ENCODE assay signal across 16 cellular contexts in genomic region chr10:29450405-29450804, GRCh38.
DNase-seq lines count a peak whose midpoint lies in the region; ATAC-seq and TF ChIP-seq lines count a peak whose summit lies in the region.
"Had no signal": no experiment of that assay in that cellular context is flagged by ENCODE, and none has a peak within 500 bp of the region (broad histone marks: within the 10 kb centered on the region; RNA-seq: fewer than 3 reads in every experiment).

No MANE protein-coding gene starts in this region.

- no peak overlapping the region for H2BK15ac ChIP-seq in neuronal stem cell (ENCODE audit: low read length)

- CTCF ChIA-PET in A673 (lab: Charles Lee), result no interaction called here

- H3K4me1 ChIP-seq in A673 (ENCODE audit: insufficient read depth, low read length, poor library complexity, severe bottlenecking) (peaks cover 57% of the 10 kb centered on the region), neuronal stem cell (ENCODE audit: control insufficient read depth in 2 of 2, insufficient read depth in 1 of 2, low read depth in 1 of 2, low read length in 2 of 2) (no peaks in the 10 kb centered on the region)
- H3K4me1 ChIP-seq: BE2C had no signal

- DNase-seq in A673 (ENCODE audit: low spot score) (no peak), neuronal stem cell (ENCODE audit: low spot score) (no peak), CD14-positive monocyte (ENCODE audit: low spot score) (no peak)
- DNase-seq: 8988T; ACHN; BE2C; C1 segment of cervical spinal cord; Caco-2; Calu3; CD4-positive, alpha-beta T cell; CD8-positive, alpha-beta T cell; DMS79 treated with DMSO at 0.1 percent for 48 hours; GF-D8 had no signal

- H3K36me3 ChIP-seq in A673 (ENCODE audit: insufficient read depth, low read length, poor library complexity, severe bottlenecking) (peaks cover 14% of the 10 kb centered on the region), neuronal stem cell (replicated peaks in 1 of 2; ENCODE audit: control insufficient read depth in 2 of 2, insufficient read depth in 2 of 2, low read length in 2 of 2) (peaks cover 0 to 2% of the 10 kb centered on the region in 2 donors)
- H3K36me3 ChIP-seq: BE2C had no signal

- peaks cover 7 to 16% of the 10 kb centered on the region in 2 donors for H3K36me3 Mint-ChIP-seq in CD14-positive monocyte

- no peaks in the 10 kb centered on the region for H3K9me3 Mint-ChIP-seq in CD14-positive monocyte
- H3K9me3 Mint-ChIP-seq: CD4-positive, alpha-beta T cell; CD8-positive, alpha-beta T cell had no signal

- no peak overlapping the region for H3K4me2 ChIP-seq in neuronal stem cell (ENCODE audit: insufficient read depth, low read length, poor library complexity, severe bottlenecking)
- H3K4me2 ChIP-seq: BLaER1 had no signal

- BruUV-seq in A673 (replicated peaks; lab: Mats Ljungman, UMichigan), result no TSS peak

- H3K27me3 Mint-ChIP-seq in CD14-positive monocyte (ENCODE audit: low read depth in 3 of 3), result no peaks in the 10 kb centered on the region
- H3K27me3 Mint-ChIP-seq: CD4-positive, alpha-beta T cell had no signal

- no peak overlapping the region for H3K23ac ChIP-seq in neuronal stem cell (ENCODE audit: low read depth, low read length, poor library complexity)

- H4K8ac ChIP-seq in neuronal stem cell (ENCODE audit: low read depth, low read length), result no peak overlapping the region

- H3K18ac ChIP-seq in neuronal stem cell (ENCODE audit: low read length), result no peak overlapping the region

- H3K9me3 ChIP-seq in A673 (ENCODE audit: low read depth, low read length, poor library complexity, severe bottlenecking), result no peaks in the 10 kb centered on the region
- no peaks in the 10 kb centered on the region for H3K9me3 ChIP-seq in neuronal stem cell (replicated peaks in 1 of 2; ENCODE audit: control insufficient read depth in 2 of 2, insufficient read depth in 1 of 2, low read depth in 1 of 2, low read length in 2 of 2)
- H3K9me3 ChIP-seq: BE2C, BLaER1, Caco-2 had no signal

- no peak overlapping the region for H3K14ac ChIP-seq in neuronal stem cell (ENCODE audit: low read length)

- no peak overlapping the region for H2BK12ac ChIP-seq in neuronal stem cell (ENCODE audit: low read length)

- intact Hi-C loops in A673 (cut with micrococcal nuclease; ENCODE audit: unreplicated experiment), result no loop called here
- intact Hi-C loops in CD14-positive monocyte (cut with micrococcal nuclease), result loop anchor here in 1 of 2 donors (5.0 kb wide), 1 partner anchor 63 kb away; no protein-coding TSS in a partner anchor

- peak overlapping the region; percentile 30 for H2AK5ac ChIP-seq in neuronal stem cell (ENCODE audit: low read depth, low read length)

- H3K27ac ChIP-seq in A673 (ENCODE audit: low read depth, low read length, poor library complexity, severe bottlenecking) (peak overlapping the region; percentile 51), neuronal stem cell (replicated peaks; ENCODE audit: low read length) (no peak overlapping the region)
- H3K27ac ChIP-seq: BLaER1 had no signal

- no peak for TF ChIP-seq CTCF in A673 (conservative IDR thresholded peaks at IDR 0.05; ENCODE audit: low read depth, low read length)
- no peak for TF ChIP-seq CTCF in CD14-positive monocyte (IDR thresholded peaks at IDR 0.05)

- no CpG with 5 or more reads among the region's 6 CpGs for WGBS in neuronal stem cell (ENCODE audit: extremely low coverage in 2 of 2, insufficient read length in 2 of 2, insufficient replicate concordance in 1 of 2), 2 donors

- H2BK120ac ChIP-seq in neuronal stem cell (ENCODE audit: low read depth, low read length), result no peak overlapping the region

- peak overlapping the region in 1 of 7 donors; percentile 58 for H3K27ac Mint-ChIP-seq in CD14-positive monocyte
- H3K27ac Mint-ChIP-seq: CD4-positive, alpha-beta T cell; CD8-positive, alpha-beta T cell had no signal

- no peak overlapping the region for H3K4me3 Mint-ChIP-seq in CD14-positive monocyte
- H3K4me3 Mint-ChIP-seq: CD4-positive, alpha-beta T cell; CD8-positive, alpha-beta T cell had no signal

- H3K4me3 ChIP-seq in A673 (ENCODE audit: low read depth, low read length, poor library complexity, severe bottlenecking) (no peak overlapping the region), neuronal stem cell (ENCODE audit: low read length in 2 of 2) (no peak overlapping the region)
- H3K4me3 ChIP-seq: BLaER1 had no signal

- H4K91ac ChIP-seq in neuronal stem cell (ENCODE audit: low read depth, low read length, poor library complexity), result no peak overlapping the region

- no peaks in the 10 kb centered on the region for H3K79me1 ChIP-seq in neuronal stem cell (ENCODE audit: low read depth, low read length)

- no peak overlapping the region for H3K9ac ChIP-seq in neuronal stem cell (ENCODE audit: low read depth, low read length, poor library complexity)
- H3K9ac ChIP-seq: BLaER1 had no signal

- no peak overlapping the region for H2AFZ ChIP-seq in neuronal stem cell (ENCODE audit: low read length)

- H2BK5ac ChIP-seq in neuronal stem cell (ENCODE audit: low read length), result peak overlapping the region; percentile 14

- POLR2A ChIA-PET in A673 (lab: Charles Lee; ENCODE audit: low non-redundant PET), result no interaction called here

- ATAC-seq in HG03095 (IDR thresholded peaks at IDR 0.05; ENCODE audit: unreplicated experiment) (no peak), GM18909 (IDR thresholded peaks at IDR 0.05; ENCODE audit: poor library complexity, unreplicated experiment) (no peak)
- ATAC-seq: CD8-positive, alpha-beta T cell had no signal

- H3K4me1 Mint-ChIP-seq in CD14-positive monocyte, result peaks cover 17% of the 10 kb centered on the region

- H3K27me3 ChIP-seq in A673 (replicated peaks; ENCODE audit: insufficient read depth, low read depth, low read length, poor library complexity) (no peaks in the 10 kb centered on the region), neuronal stem cell (ENCODE audit: control insufficient read depth in 3 of 3, insufficient read depth in 3 of 3, low read depth in 1 of 3, low read length in 3 of 3) (peaks cover 0 to 6% (median 0%) of the 10 kb centered on the region in 3 experiments)
- H3K27me3 ChIP-seq: BE2C, BLaER1 had no signal

- H3K4ac ChIP-seq in neuronal stem cell (ENCODE audit: low read length), result no peak overlapping the region
